Comparison of ENCODE assay signal across 13 cellular contexts in genomic region chr10:116183733-116184447, GRCh38.
DNase-seq lines count a peak whose midpoint lies in the region; ATAC-seq and TF ChIP-seq lines count a peak whose summit lies in the region.
"Had no signal": no experiment of that assay in that cellular context is flagged by ENCODE, and none has a peak within 500 bp of the region (broad histone marks: within the 10 kb centered on the region; RNA-seq: fewer than 3 reads in every experiment).

No MANE protein-coding gene starts in this region.

- H3K36me3 ChIP-seq in upper lobe of left lung, result no peaks in the 10 kb centered on the region

- in situ Hi-C loops in T47D (cut with HindIII; ENCODE audit: low pct_unique_long_range_greater_than_20kb, low sequenced_read_pairs), result no loop called here

- H3K4me1 ChIP-seq in upper lobe of left lung, result no peaks in the 10 kb centered on the region

- no peak overlapping the region for H3K4me3 ChIP-seq in upper lobe of left lung

- ATAC-seq in left lobe of liver (peak; percentile 64), upper lobe of left lung (ENCODE audit: low FRiP score in 2 of 2) (no peak), esophagus mucosa (no peak)
- ATAC-seq: activated CD8-positive, alpha-beta T cell treated with anti-CD3 and anti-CD28 coated beads, Interleukin-2, amount 10 ng/mL, durations not matched to agents 7 days and 5 days had no signal

- H3K9me3 ChIP-seq in upper lobe of left lung, result no peaks in the 10 kb centered on the region

- 18 to 35% methylated on average over 3 to 4 of the region's 4 CpGs for WGBS in upper lobe of left lung, 2 donors

- no peak for TF ChIP-seq POLR2A in upper lobe of left lung (IDR thresholded peaks at IDR 0.05)

- no peak overlapping the region for H3K27ac ChIP-seq in upper lobe of left lung

- no peaks in the 10 kb centered on the region for H3K27me3 ChIP-seq in upper lobe of left lung

- TF ChIP-seq CTCF in upper lobe of left lung (IDR thresholded peaks at IDR 0.05), result no peak

- no peak for TF ChIP-seq EP300 in upper lobe of left lung (IDR thresholded peaks at IDR 0.05)

- DNase-seq in Daoy (ENCODE audit: low read depth) (peak; percentile 8), HT-29 (ENCODE audit: low spot score) (peak; percentile 1), T47D (ENCODE audit: low read depth in 1 of 2, low spot score in 1 of 2) (peak; percentile 10 to 47), left lobe of liver (ENCODE audit: low spot score) (no peak), NCI-H345 treated with DMSO at 0.1 percent for 48 hours (lab: John Stamatoyannopoulos, UW; ENCODE audit: unreplicated experiment) (no peak), upper lobe of left lung (no peak), SKM-1 (lab: John Stamatoyannopoulos, UW; ENCODE audit: unreplicated experiment) (no peak)
- DNase-seq: activated CD8-positive, alpha-beta T cell treated with anti-CD3 and anti-CD28 coated beads, Interleukin-2, amount 10 ng/mL, durations not matched to agents 7 days and 5 days; activated naive CD8-positive, alpha-beta T cell treated with anti-CD3 and anti-CD28 coated beads, Interleukin-2, amount 50 U/mL, for 24 hours; immature natural killer cell; KBM-7; occipital lobe had no signal

Comparison
In these comparisons a context has a peak if more than half of its experiments do, and no peak if none do; other contexts are left out.
1. DNase-seq: peak in Daoy (single experiment), HT-29 (single experiment) and T47D (2 of 2); none in left lobe of liver (single experiment), NCI-H345 treated with DMSO at 0.1 percent for 48 hours (single experiment), upper lobe of left lung (0 of 2) and SKM-1 (single experiment).